Comparison of ENCODE assay signal across 8 cellular contexts in the genomic region with DNA sequence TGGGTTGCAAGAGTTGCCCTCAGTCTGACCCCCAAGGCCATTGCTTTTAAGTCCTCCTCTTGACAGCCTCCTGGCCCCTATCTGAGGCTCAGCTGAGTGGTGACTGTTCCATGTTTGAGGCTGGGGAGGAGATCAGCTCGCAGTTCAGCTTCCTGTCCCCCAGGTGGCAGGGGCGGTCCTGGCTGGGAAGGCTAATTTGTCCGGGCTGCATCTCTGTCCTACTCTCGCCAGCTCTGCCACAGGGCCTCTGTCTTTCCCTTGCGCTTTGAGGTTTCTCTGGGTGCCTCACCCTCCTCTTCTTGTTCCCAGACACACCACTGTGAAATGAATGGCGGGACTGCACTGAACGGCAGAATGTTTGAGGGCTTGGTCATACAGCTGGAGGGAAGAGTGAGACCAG.
DNase-seq lines count a peak whose midpoint lies in the region; FAIRE-seq and TF ChIP-seq lines count a peak whose summit lies in the region.

No MANE protein-coding gene starts in this region.

- H3K9ac ChIP-seq in neural progenitor cell: no peak overlapping the region

- no peak overlapping the region for H3K27ac ChIP-seq in neural progenitor cell
- H3K27ac ChIP-seq in coronary artery: no peak overlapping the region

- no peaks in the 10 kb centered on the region for H3K36me3 Mint-ChIP-seq in neural progenitor cell

- H3K4me3 Mint-ChIP-seq in neural progenitor cell: no peak overlapping the region

- DNase-seq in AG04449 (ENCODE audit: low read depth, low spot score) (no peak), GM12892 (ENCODE audit: insufficient read length) (peak; percentile 30), NCI-H524 treated with DMSO at 0.1 percent for 48 hours (lab: John Stamatoyannopoulos, UW) (peak; percentile 16), T47D (ENCODE audit: low read depth in 1 of 2, low spot score in 1 of 2) (peak; percentile 44 to 46), neural progenitor cell (ENCODE audit: low spot score) (peak; percentile 70), coronary artery (ENCODE audit: low spot score) (no peak), cerebellar nuclear complex (lab: John Stamatoyannopoulos, UW) (no peak), GDM1 (lab: John Stamatoyannopoulos, UW) (no peak)

- CTCF ChIA-PET in AG04449 (lab: Yijun Ruan, JAX): interaction anchor here (0.9 to 3.5 kb wide), 24 partner anchors 9 to 597 kb away, joined by 3 to 69 read pairs (median 4); a partner anchor contains a TSS

- POLR2A ChIA-PET in AG04449 (lab: Yijun Ruan, JAX): interaction anchor here (0.6 kb wide), 1 partner anchor 120 kb away, joined by 3 read pairs; no protein-coding TSS in a partner anchor

- in situ Hi-C loops in T47D (cut with HindIII; ENCODE audit: low pct_unique_long_range_greater_than_20kb, low sequenced_read_pairs): no loop called here

- no peak overlapping the region for H3K4me3 ChIP-seq in AG04449 (ENCODE audit: low read depth, low read length)
- no peak overlapping the region for H3K4me3 ChIP-seq in neural progenitor cell
- no peak overlapping the region for H3K4me3 ChIP-seq in coronary artery

- no peak overlapping the region for H2AFZ ChIP-seq in neural progenitor cell (replicated peaks)

- peaks cover 3% of the 10 kb centered on the region for H3K4me1 Mint-ChIP-seq in neural progenitor cell

- H3K4me1 ChIP-seq in neural progenitor cell: no peaks in the 10 kb centered on the region

- H3K27me3 Mint-ChIP-seq in neural progenitor cell (ENCODE audit: insufficient read depth, low read depth): peaks cover 2% of the 10 kb centered on the region

- no peaks in the 10 kb centered on the region for H3K9me3 ChIP-seq in neural progenitor cell (ENCODE audit: low read depth)

- no peaks in the 10 kb centered on the region for H4K20me1 ChIP-seq in neural progenitor cell (ENCODE audit: low read depth)

- no peaks in the 10 kb centered on the region for H3K27me3 ChIP-seq in neural progenitor cell

- TF ChIP-seq CTCF in AG04449 (IDR thresholded peaks at IDR 0.05; ENCODE audit: insufficient read depth, low read length, missing control alignments): peak; percentile 94
- peak; percentile 66 for TF ChIP-seq CTCF in neural progenitor cell (IDR thresholded peaks at IDR 0.05)
- no peak for TF ChIP-seq CTCF in coronary artery (IDR thresholded peaks at IDR 0.05)

- no peak overlapping the region for H3K4me2 ChIP-seq in neural progenitor cell

- no peaks in the 10 kb centered on the region for H3K36me3 ChIP-seq in neural progenitor cell

- no peaks in the 10 kb centered on the region for H3K79me2 ChIP-seq in neural progenitor cell (ENCODE audit: low read depth)

- no peak overlapping the region for H3K27ac Mint-ChIP-seq in neural progenitor cell

- no peak for FAIRE-seq in GM12892 (lab: Jason Lieb, UNC)

- no peaks in the 10 kb centered on the region for H3K9me3 Mint-ChIP-seq in neural progenitor cell

- TF ChIP-seq POLR2A in GM12892 (IDR thresholded peaks at IDR 0.05; ENCODE audit: low read depth, low read length): no peak

- H3F3A ChIP-seq in neural progenitor cell (ENCODE audit: low read depth): no peaks in the 10 kb centered on the region

Comparison
In these comparisons a context has a peak if more than half of its experiments do, and no peak if none do; other contexts are left out.
1. DNase-seq: peak in GM12892 (single experiment), NCI-H524 treated with DMSO at 0.1 percent for 48 hours (single experiment), T47D (2 of 2) and neural progenitor cell (single experiment); none in AG04449 (single experiment), coronary artery (single experiment), cerebellar nuclear complex (0 of 2) and GDM1 (single experiment).